In the genomic region with DNA sequence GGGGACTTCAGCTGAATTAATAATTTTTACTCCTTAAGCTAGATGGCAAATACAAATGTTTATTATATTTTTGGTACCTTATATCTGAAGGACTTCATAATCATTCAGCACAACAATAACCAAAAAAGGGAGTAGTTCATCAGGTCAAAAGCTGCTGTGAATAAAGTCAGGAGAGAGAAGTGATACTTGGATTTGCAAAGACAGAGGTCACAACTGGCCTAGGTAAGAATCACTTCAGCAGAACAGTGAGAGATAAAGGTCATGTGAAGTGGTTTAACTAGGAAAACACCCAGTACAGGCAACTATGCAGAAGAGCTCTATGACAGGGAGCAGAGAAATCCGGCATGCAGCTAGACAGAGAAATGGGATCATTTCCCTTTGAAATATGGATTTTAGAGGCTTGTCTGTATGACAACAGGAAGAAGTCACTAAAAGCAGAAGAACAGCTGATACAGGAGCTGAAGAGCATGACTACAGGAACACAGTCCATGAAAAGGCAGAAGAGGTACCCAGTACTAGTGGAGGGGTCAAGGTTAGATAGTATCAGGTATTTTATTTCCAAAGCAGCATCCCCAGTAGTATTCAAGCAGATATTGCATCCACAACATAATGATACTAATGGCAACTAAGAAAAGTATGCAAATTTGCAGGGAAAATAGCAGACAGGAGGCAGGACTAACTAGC, we compare ENCODE assay signal across 11 cellular contexts. TPM values are rescaled to one million over a fixed set of nuclear protein-coding genes. Genes with fewer than 3 reads are reported as not detected.
DNase-seq lines count a peak whose midpoint lies in the region; ATAC-seq, FAIRE-seq and TF ChIP-seq lines count a peak whose summit lies in the region.
"Had no signal": no experiment of that assay in that cellular context is flagged by ENCODE, and none has a peak within 500 bp of the region (broad histone marks: within the 10 kb centered on the region; RNA-seq: fewer than 3 reads in every experiment).

No MANE protein-coding gene starts in this region.

- H3K27ac ChIP-seq in smooth muscle cell (ENCODE audit: low read depth) (peak overlapping the region; percentile 24), hepatocyte (no peak overlapping the region)

- H3K9me3 ChIP-seq in smooth muscle cell (replicated peaks; ENCODE audit: low read depth) (no peaks in the 10 kb centered on the region), hepatocyte (ENCODE audit: low read depth) (no peaks in the 10 kb centered on the region)

- H3K9me2 ChIP-seq in hepatocyte (replicated peaks; ENCODE audit: insufficient read depth): no peaks in the 10 kb centered on the region

- DNase-seq in SHP77 treated with DMSO at 0.1 percent for 48 hours (lab: John Stamatoyannopoulos, UW) (peak; percentile 2), SHP77 (lab: John Stamatoyannopoulos, UW) (no peak), NAMALWA (ENCODE audit: low spot score) (peak; percentile 11), smooth muscle cell (lab: John Stamatoyannopoulos, UW; ENCODE audit: unreplicated experiment) (no peak), frontal cortex (ENCODE audit: low spot score in 2 of 2) (no peak), T-helper 2 cell (no peak), hepatocyte (ENCODE audit: low spot score) (no peak)
- DNase-seq: NK-92 treated with Interleukin-12 subunit alpha and Interleukin-12 subunit beta, amount 100 ng/mL, for 24 hours; posterior cingulate gyrus had no signal

- H3K4me2 ChIP-seq in smooth muscle cell (peak overlapping the region; percentile 12), hepatocyte (no peak overlapping the region)

- 81% methylated on average over 1 of the region's 1 CpG for WGBS in smooth muscle cell (ENCODE audit: low lambda C conversion rate)
- 80% methylated on average over 1 of the region's 1 CpG for WGBS in hepatocyte (ENCODE audit: low lambda C conversion rate, missing lambda C conversion rate)

- H3K4me3 ChIP-seq in smooth muscle cell (no peak overlapping the region), hepatocyte (no peak overlapping the region)

- H3K27me3 ChIP-seq in smooth muscle cell (ENCODE audit: low read depth) (no peaks in the 10 kb centered on the region), hepatocyte (no peaks in the 10 kb centered on the region)

- H4K20me1 ChIP-seq in smooth muscle cell (ENCODE audit: low read depth): peaks cover 66% of the 10 kb centered on the region
- H4K20me1 ChIP-seq in hepatocyte (ENCODE audit: insufficient read depth, poor library complexity, severe bottlenecking): no peaks in the 10 kb centered on the region

- no peak for FAIRE-seq in frontal cortex (lab: Jason Lieb, UNC)
- FAIRE-seq: H1 had no signal

- H2AFZ ChIP-seq in smooth muscle cell (ENCODE audit: low read depth) (no peak overlapping the region), hepatocyte (no peak overlapping the region)

- TF ChIP-seq CTCF in smooth muscle cell (IDR thresholded peaks at IDR 0.05; ENCODE audit: borderline replicate concordance, insufficient read depth, poor library complexity, severe bottlenecking): no peak
- TF ChIP-seq CTCF in hepatocyte (IDR thresholded peaks at IDR 0.05; ENCODE audit: poor library complexity): no peak

- H3K79me2 ChIP-seq in smooth muscle cell (ENCODE audit: low read depth): peaks cover 88% of the 10 kb centered on the region
- peaks cover 67% of the 10 kb centered on the region for H3K79me2 ChIP-seq in hepatocyte

- no peak overlapping the region for H3K9ac ChIP-seq in smooth muscle cell (ENCODE audit: low read depth)

- H3K36me3 ChIP-seq in smooth muscle cell (ENCODE audit: low read depth) (no peaks in the 10 kb centered on the region), hepatocyte (replicated peaks; ENCODE audit: insufficient read depth, low read depth) (no peaks in the 10 kb centered on the region)

- peak; percentile 59 for ATAC-seq in HG02763 (IDR thresholded peaks at IDR 0.05; ENCODE audit: unreplicated experiment)

- H3K4me1 ChIP-seq in smooth muscle cell (ENCODE audit: low read depth) (no peaks in the 10 kb centered on the region), hepatocyte (ENCODE audit: insufficient read depth) (no peaks in the 10 kb centered on the region)

- no peaks in the 10 kb centered on the region for H3F3A ChIP-seq in smooth muscle cell (ENCODE audit: low read depth)

RNA-seq across cellular contexts. Expression of gene ZMAT3, which starts 25.7 kb away (rescaled TPM):
- 54.4 and 58.6 TPM in 2 replicates for total RNA-seq in smooth muscle cell
- 34.8 and 43.8 TPM in 2 replicates for polyA plus RNA-seq in smooth muscle cell
- total RNA-seq in frontal cortex: 6.1 TPM
- 21.4 and 24.0 TPM in 2 replicates for total RNA-seq in hepatocyte
- 17.9 and 18.8 TPM in 2 replicates for polyA plus RNA-seq in hepatocyte

Comparison
In these comparisons a context has a peak if more than half of its experiments do, and no peak if none do; other contexts are left out.
1. DNase-seq: peak in SHP77 treated with DMSO at 0.1 percent for 48 hours (single experiment) and NAMALWA (single experiment); none in SHP77 (0 of 2), smooth muscle cell (single experiment), frontal cortex (0 of 2), T-helper 2 cell (0 of 5) and hepatocyte (single experiment).